ENCODE assay signal across 1 cellular context in genomic region chr5:138553437-138554095, GRCh38.
TF ChIP-seq lines count a peak whose summit lies in the region.

No MANE protein-coding gene starts in this region.

TF ChIP-seq in HepG2, 621 proteins besides CTCF, POLR2A, EP300 and RAD21 (continues in another document):
- no peak for TF ChIP-seq ZNF414 (CRISPR knock-in tag; IDR thresholded peaks at IDR 0.05)
- no peak for TF ChIP-seq TCF12 (IDR thresholded peaks at IDR 0.05)
- TF ChIP-seq TCF12 (CRISPR knock-in tag; IDR thresholded peaks at IDR 0.05) = no peak
- TF ChIP-seq ZNF10 (CRISPR knock-in tag; IDR thresholded peaks at IDR 0.05; ENCODE audit: borderline replicate concordance, low read depth) = no peak
- TF ChIP-seq YEATS4 (CRISPR knock-in tag; IDR thresholded peaks at IDR 0.05; ENCODE audit: borderline replicate concordance) = no peak
- peak; percentile 80 for TF ChIP-seq POLR2AphosphoS2 (IDR thresholded peaks at IDR 0.05; ENCODE audit: low read depth, low read length)
- no peak for TF ChIP-seq MAFG (CRISPR knock-in tag; IDR thresholded peaks at IDR 0.05)
- TF ChIP-seq ZUFSP (CRISPR knock-in tag; IDR thresholded peaks at IDR 0.05; ENCODE audit: borderline replicate concordance) = no peak
- no peak for TF ChIP-seq ZNF337 (CRISPR knock-in tag; IDR thresholded peaks at IDR 0.05; ENCODE audit: borderline replicate concordance, low read depth)
- TF ChIP-seq RFX1 (IDR thresholded peaks at IDR 0.05) = no peak
- 0 out of 2 replicates have a peak, but pooled peaks have one; percentile 20 for TF ChIP-seq MBD4 (IDR thresholded peaks at IDR 0.05; ENCODE audit: borderline replicate concordance, low read length)
- TF ChIP-seq ZKSCAN1 (IDR thresholded peaks at IDR 0.05; ENCODE audit: low read length) = no peak
- TF ChIP-seq SMC3 (IDR thresholded peaks at IDR 0.05; ENCODE audit: low read length) = no peak
- TF ChIP-seq NAIF1 (CRISPR knock-in tag; IDR thresholded peaks at IDR 0.05; ENCODE audit: borderline replicate concordance) = no peak
- TF ChIP-seq ZNF558 (CRISPR knock-in tag; IDR thresholded peaks at IDR 0.05; ENCODE audit: borderline replicate concordance) = no peak
- TF ChIP-seq MIXL1 (CRISPR knock-in tag; IDR thresholded peaks at IDR 0.05) = no peak
- no peak for TF ChIP-seq HHEX (CRISPR knock-in tag; IDR thresholded peaks at IDR 0.05)
- no peak for TF ChIP-seq NR2F1 (CRISPR knock-in tag; IDR thresholded peaks at IDR 0.05)
- TF ChIP-seq ZNF30 (CRISPR knock-in tag; IDR thresholded peaks at IDR 0.05) = no peak
- peak; percentile 24; the same call in 1 of the 2 replicates for TF ChIP-seq MYPOP (CRISPR knock-in tag; IDR thresholded peaks at IDR 0.05)
- no peak for TF ChIP-seq SPEN (CRISPR knock-in tag; IDR thresholded peaks at IDR 0.05; ENCODE audit: low read depth)
- TF ChIP-seq SSRP1 (CRISPR knock-in tag; IDR thresholded peaks at IDR 0.05) = peak; percentile 93; the same call in 1 of the 2 replicates
- TF ChIP-seq TP53 (CRISPR knock-in tag; conservative IDR thresholded peaks at IDR 0.05) = no peak
- TF ChIP-seq POLR2G (IDR thresholded peaks at IDR 0.05; ENCODE audit: low read depth, low read length) = peak; percentile 69
- TF ChIP-seq SP1 (IDR thresholded peaks at IDR 0.05) = no peak
- TF ChIP-seq SP1 (CRISPR knock-in tag; IDR thresholded peaks at IDR 0.05) = no peak
- TF ChIP-seq STAT5B (CRISPR knock-in tag; IDR thresholded peaks at IDR 0.05) = no peak
- TF ChIP-seq RBM22 (optimal IDR thresholded peaks at IDR 0.05; ENCODE audit: low read length) = peak; percentile 92
- no peak for TF ChIP-seq CEBPZ (IDR thresholded peaks at IDR 0.05; ENCODE audit: low read length)
- no peak for TF ChIP-seq MBNL3 (CRISPR knock-in tag; conservative IDR thresholded peaks at IDR 0.05)
- TF ChIP-seq ZNF296 (CRISPR knock-in tag; conservative IDR thresholded peaks at IDR 0.05) = no peak
- TF ChIP-seq ETV5 (CRISPR knock-in tag; IDR thresholded peaks at IDR 0.05; ENCODE audit: borderline replicate concordance) = no peak
- no peak for TF ChIP-seq ATF6 (CRISPR knock-in tag; conservative IDR thresholded peaks at IDR 0.05)
- no peak for TF ChIP-seq FOSL2 (CRISPR knock-in tag; IDR thresholded peaks at IDR 0.05)
- TF ChIP-seq ZNF17 (CRISPR knock-in tag; IDR thresholded peaks at IDR 0.05) = no peak
- peak; percentile 92 for TF ChIP-seq PAF1 (CRISPR knock-in tag; IDR thresholded peaks at IDR 0.05)
- no peak for TF ChIP-seq NFIB (CRISPR knock-in tag; IDR thresholded peaks at IDR 0.05; ENCODE audit: borderline replicate concordance)
- no peak for TF ChIP-seq DNMT1 (CRISPR knock-in tag; IDR thresholded peaks at IDR 0.05)
- no peak for TF ChIP-seq AGO1 (IDR thresholded peaks at IDR 0.05; ENCODE audit: low read depth, low read length, poor library complexity, severe bottlenecking)
- no peak for TF ChIP-seq TERF1 (CRISPR knock-in tag; IDR thresholded peaks at IDR 0.05)
- peak; percentile 72 for TF ChIP-seq AGO2 (optimal IDR thresholded peaks at IDR 0.05; ENCODE audit: low read depth, low read length)
- no peak for TF ChIP-seq ZBTB38 (CRISPR knock-in tag; IDR thresholded peaks at IDR 0.05)
- no peak for TF ChIP-seq TARDBP (CRISPR knock-in tag; IDR thresholded peaks at IDR 0.05)
- peak; percentile 54 for TF ChIP-seq RBFOX2 (IDR thresholded peaks at IDR 0.05; ENCODE audit: low read depth, low read length)
- TF ChIP-seq ZNF362 (CRISPR knock-in tag; IDR thresholded peaks at IDR 0.05; ENCODE audit: borderline replicate concordance) = no peak
- no peak for TF ChIP-seq MATR3 (CRISPR knock-in tag; IDR thresholded peaks at IDR 0.05)
- TF ChIP-seq POLR2AphosphoS5 (IDR thresholded peaks at IDR 0.05; ENCODE audit: low read depth, low read length) = peak; percentile 61; the same call in 1 of the 2 replicates
- no peak for TF ChIP-seq ZNF431 (CRISPR knock-in tag; IDR thresholded peaks at IDR 0.05; ENCODE audit: borderline replicate concordance, low read depth)
- TF ChIP-seq HIC2 (CRISPR knock-in tag; IDR thresholded peaks at IDR 0.05; ENCODE audit: low read depth) = no peak
- TF ChIP-seq SOX5 (CRISPR knock-in tag; IDR thresholded peaks at IDR 0.05; ENCODE audit: borderline replicate concordance) = no peak
- TF ChIP-seq RXRA (CRISPR knock-in tag; IDR thresholded peaks at IDR 0.05) = no peak
- TF ChIP-seq AHDC1 (CRISPR knock-in tag; IDR thresholded peaks at IDR 0.05; ENCODE audit: borderline replicate concordance) = no peak
- no peak for TF ChIP-seq XBP1 (CRISPR knock-in tag; IDR thresholded peaks at IDR 0.05)
- TF ChIP-seq ZNF781 (CRISPR knock-in tag; IDR thresholded peaks at IDR 0.05; ENCODE audit: borderline replicate concordance, not compliant biosample characterization) = no peak
